8 cellular contexts compared by ENCODE assay signal in the genomic region with DNA sequence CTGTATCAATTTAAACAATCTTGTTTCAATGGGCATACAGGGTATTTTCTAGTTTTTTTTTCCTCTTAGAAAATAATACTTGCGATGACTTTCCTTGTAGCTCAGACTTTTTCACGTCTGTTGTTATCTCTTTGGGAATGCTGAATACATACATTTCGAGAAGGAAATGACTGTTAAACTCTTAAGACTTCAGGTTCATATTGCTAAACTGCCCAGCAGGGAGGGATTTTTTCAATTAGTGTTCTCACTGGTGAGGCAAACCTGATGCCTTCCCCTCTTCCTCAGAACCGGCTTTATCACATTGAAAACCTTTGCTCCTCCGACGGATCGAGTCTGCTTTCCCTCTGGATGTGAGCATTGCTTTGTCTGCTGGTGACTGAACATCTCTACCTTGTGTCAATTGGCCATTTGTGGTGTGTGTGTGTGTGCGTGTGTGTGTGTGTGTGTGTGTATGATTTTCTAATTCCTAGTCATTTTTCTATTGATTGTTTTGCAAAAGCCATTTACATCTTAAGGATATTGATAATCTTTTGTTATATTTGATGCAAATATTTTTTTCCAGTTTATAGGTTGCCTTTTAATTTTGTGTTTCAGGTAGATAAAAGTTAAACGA. TPM values are rescaled to one million over a fixed set of nuclear protein-coding genes. Genes with fewer than 3 reads are reported as not detected.
DNase-seq lines count a peak whose midpoint lies in the region; ATAC-seq and TF ChIP-seq lines count a peak whose summit lies in the region.

No MANE protein-coding gene starts in this region.

- no peak overlapping the region for H2AFZ ChIP-seq in OCI-LY3 (ENCODE audit: low read depth, low read length)

- peaks cover 0 to 5% (median 0%) of the 10 kb centered on the region in 5 experiments for H3K9me3 Mint-ChIP-seq in brain

- H3K27ac Mint-ChIP-seq in brain: peak overlapping the region; percentile 14 to 99 (median 84)

- H3K4me3 ChIP-seq in OCI-LY3 (ENCODE audit: low read length) (peak overlapping the region; percentile 10), uterus (peak overlapping the region in 1 of 2 donors; percentile 76)

- H3K4me1 Mint-ChIP-seq in brain: peaks cover 91% of the 10 kb centered on the region

- no peak overlapping the region for H3K27ac ChIP-seq in OCI-LY3 (ENCODE audit: low read length)
- H3K27ac ChIP-seq in uterus: peak overlapping the region; percentile 98 to 99

- no peaks in the 10 kb centered on the region for H3K9me3 ChIP-seq in OCI-LY3 (ENCODE audit: insufficient read depth, low read length)
- no peaks in the 10 kb centered on the region for H3K9me3 ChIP-seq in uterus

- no peaks in the 10 kb centered on the region for H3K27me3 ChIP-seq in OCI-LY3 (ENCODE audit: low read depth, low read length)
- H3K27me3 ChIP-seq in uterus: no peaks in the 10 kb centered on the region

- H3K79me2 ChIP-seq in OCI-LY3 (ENCODE audit: low read length): peaks cover 96% of the 10 kb centered on the region

- H3K9ac ChIP-seq in OCI-LY3 (ENCODE audit: low read length): 0 out of 2 replicates have a peak overlapping the region, but pooled peaks have one; percentile 10

- H3K4me1 ChIP-seq in OCI-LY3 (ENCODE audit: low read length) (peaks cover 59% of the 10 kb centered on the region), uterus (peaks cover 0 to under 1% of the 10 kb centered on the region in 2 donors)

- TF ChIP-seq POLR2A in uterus (IDR thresholded peaks at IDR 0.05): peak in 1 of 2 donors; percentile 35

- no peaks in the 10 kb centered on the region for H3K27me3 Mint-ChIP-seq in brain

- peak overlapping the region; percentile 68 to 94 (median 70) for H3K4me3 Mint-ChIP-seq in brain

- intact Hi-C loops in uterus (cut with DNase I; ENCODE audit: low total_unique reads): no loop called here

- peaks cover 73% of the 10 kb centered on the region for H3K36me3 ChIP-seq in OCI-LY3 (replicated peaks; ENCODE audit: low read depth, low read length)
- no peaks in the 10 kb centered on the region for H3K36me3 ChIP-seq in uterus

- H4K20me1 ChIP-seq in OCI-LY3 (ENCODE audit: insufficient read depth, low read length): peaks cover 97% of the 10 kb centered on the region

- DNase-seq in GM04504 (ENCODE audit: low read depth) (peak; percentile 71), lung microvascular endothelial cell (ENCODE audit: low read depth in 2 of 2) (peak; percentile 65 to 73), uterus (peak; percentile 21 to 27), NCI-H345 (lab: John Stamatoyannopoulos, UW) (no peak), cerebellum (ENCODE audit: low spot score) (no peak)

- peaks cover 45% of the 10 kb centered on the region for H3K36me3 Mint-ChIP-seq in brain

- TF ChIP-seq CTCF in OCI-LY3 (IDR thresholded peaks at IDR 0.05; ENCODE audit: low read depth, low read length): no peak
- no peak for TF ChIP-seq CTCF in brain (conservative IDR thresholded peaks at IDR 0.05)
- TF ChIP-seq CTCF in uterus (IDR thresholded peaks at IDR 0.05): no peak

- peak overlapping the region; percentile 92 for H3K4me2 ChIP-seq in OCI-LY3 (ENCODE audit: low read length)

- ATAC-seq in GM18858 (IDR thresholded peaks at IDR 0.05; ENCODE audit: unreplicated experiment): no peak

RNA-seq across cellular contexts. Expression of a gene that starts 6.6 kb away (rescaled TPM):
- 3.8 TPM for polyA plus RNA-seq in brain (ENCODE audit: insufficient read depth, low read depth, low replicate concordance)
- total RNA-seq in lung microvascular endothelial cell (26.4 and 94.2 TPM in 2 replicates), uterus (100 to 1,000 TPM in 3 of 4 donors, 10 to 100 TPM in 1; 33.6 to 932 (median 120) TPM), cerebellum (17.0 TPM)

RNA-seq across cellular contexts. Expression of a gene that starts 42.7 kb away (rescaled TPM):
- 20.3 TPM for polyA plus RNA-seq in brain (ENCODE audit: insufficient read depth, low read depth, low replicate concordance)
- total RNA-seq in lung microvascular endothelial cell: 63.4 and 82.9 TPM in 2 replicates
- total RNA-seq in uterus: 100 to 1,000 TPM in 1 of 4 donors, 10 to 100 TPM in 3; 15.9 to 160 (median 41.5) TPM
- total RNA-seq in cerebellum: 9.2 TPM

RNA-seq across cellular contexts. Expression of a gene that starts 46.7 kb away (rescaled TPM):
- polyA plus RNA-seq in brain (ENCODE audit: insufficient read depth, low read depth, low replicate concordance): 4.0 TPM
- total RNA-seq in lung microvascular endothelial cell (1.2 and 1.7 TPM in 2 replicates), uterus (1 to 10 TPM in 2 of 4 donors, under 1 TPM in 1, not detected in 1; 0.29 to 5.9 (median 5.3) TPM), cerebellum (0.73 TPM)

Comparison
In these comparisons a context has a peak if more than half of its experiments do, and no peak if none do; other contexts are left out.
1. DNase-seq: peak in GM04504 (single experiment), lung microvascular endothelial cell (2 of 2) and uterus (2 of 2); none in NCI-H345 (single experiment) and cerebellum (single experiment).